Comparison of ENCODE assay signal across 13 cellular contexts in the genomic region with DNA sequence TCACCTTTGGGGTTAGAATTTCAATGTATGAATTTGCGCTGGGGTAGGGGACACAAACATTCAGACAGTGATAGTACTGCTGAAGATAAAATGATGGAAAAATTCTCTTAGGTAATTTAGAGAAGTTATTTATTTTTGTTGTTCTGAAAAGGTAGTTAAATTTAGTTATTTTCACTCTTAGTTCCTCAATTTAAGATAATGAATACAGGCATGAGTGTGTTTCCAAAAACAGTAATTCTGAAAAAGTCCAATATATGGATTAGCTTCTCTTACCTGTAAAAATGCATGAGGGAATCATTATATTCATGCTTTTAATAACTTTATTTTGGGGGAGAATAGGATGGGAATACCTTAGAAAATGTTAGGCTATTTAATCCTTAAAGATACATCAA.
A peak's percentile ranks its signal among the peaks of the same experiment; 100 is the strongest.
DNase-seq lines count a peak whose midpoint lies in the region; ATAC-seq and TF ChIP-seq lines count a peak whose summit lies in the region.
"Had no signal": no experiment of that assay in that cellular context is flagged by ENCODE, and none has a peak within 500 bp of the region (broad histone marks: within the 10 kb centered on the region; RNA-seq: fewer than 3 reads in every experiment).

No MANE protein-coding gene starts in this region.

- H3K36me3 ChIP-seq in mesodermal cell (ENCODE audit: control insufficient read depth, insufficient read depth, low read length) (peaks cover 36% of the 10 kb centered on the region), upper lobe of right lung (no peaks in the 10 kb centered on the region)
- H3K36me3 ChIP-seq: right atrium auricular region had no signal

- H3K4me1 ChIP-seq in mesodermal cell (ENCODE audit: control insufficient read depth, insufficient read depth, low read length, poor library complexity, severe bottlenecking) (peaks cover 36% of the 10 kb centered on the region), upper lobe of right lung (peaks cover 51% of the 10 kb centered on the region)

- DNase-seq in MCF 10A (ENCODE audit: unreplicated experiment) = no peak
- no peak for DNase-seq in upper lobe of right lung
- DNase-seq in activated CD8-positive, alpha-beta T cell treated with anti-CD3 and anti-CD28 coated beads, Interleukin-2, amount 10 ng/mL, durations not matched to agents 7 days and 5 days = no peak
- no peak for DNase-seq in activated CD4-positive, alpha-beta T cell treated with anti-CD3 and anti-CD28 coated beads, Interleukin-2, amount 10 ng/mL, durations not matched to agents 7 days and 5 days
- no peak for DNase-seq in HEK293T (ENCODE audit: extremely low spot score)
- DNase-seq: CD8-positive, alpha-beta memory T cell; NCI-H2227 treated with DMSO at 0.1 percent for 48 hours had no signal

- TF ChIP-seq CTCF in MCF 10A (IDR thresholded peaks at IDR 0.05; ENCODE audit: unreplicated experiment) (no peak), upper lobe of right lung (IDR thresholded peaks at IDR 0.05) (no peak)

- ATAC-seq in HG03066 (IDR thresholded peaks at IDR 0.05; ENCODE audit: low read depth, unreplicated experiment) (peak; percentile 2), upper lobe of right lung (no peak), GM21423 (IDR thresholded peaks at IDR 0.05; ENCODE audit: unreplicated experiment) (no peak)
- no peak for ATAC-seq in activated CD8-positive, alpha-beta T cell treated with anti-CD3 and anti-CD28 coated beads, Interleukin-2, amount 10 ng/mL, durations not matched to agents 7 days and 5 days

- H3K36me3 Mint-ChIP-seq in MCF 10A (ENCODE audit: insufficient read depth, unreplicated experiment) = peaks cover 16% of the 10 kb centered on the region
- H3K36me3 Mint-ChIP-seq in activated CD8-positive, alpha-beta T cell treated with anti-CD3 and anti-CD28 coated beads, Interleukin-2, amount 10 ng/mL, durations not matched to agents 7 days and 5 days (ENCODE audit: low read depth) = peaks cover 3% of the 10 kb centered on the region
- H3K36me3 Mint-ChIP-seq in activated CD4-positive, alpha-beta T cell treated with anti-CD3 and anti-CD28 coated beads, Interleukin-2, amount 10 ng/mL, durations not matched to agents 7 days and 5 days (ENCODE audit: low read depth) = no peaks in the 10 kb centered on the region

- peak overlapping the region; percentile 94 for H3K27ac ChIP-seq in mesodermal cell (ENCODE audit: low read depth, low read length, severe bottlenecking)
- peak overlapping the region; percentile 17 for H3K27ac ChIP-seq in upper lobe of right lung

- peaks cover 41% of the 10 kb centered on the region for H3K4me1 Mint-ChIP-seq in MCF 10A (ENCODE audit: insufficient read depth, unreplicated experiment)
- peaks cover 32% of the 10 kb centered on the region for H3K4me1 Mint-ChIP-seq in activated CD8-positive, alpha-beta T cell treated with anti-CD3 and anti-CD28 coated beads, Interleukin-2, amount 10 ng/mL, durations not matched to agents 7 days and 5 days (ENCODE audit: low read depth)
- H3K4me1 Mint-ChIP-seq in activated CD4-positive, alpha-beta T cell treated with anti-CD3 and anti-CD28 coated beads, Interleukin-2, amount 10 ng/mL, durations not matched to agents 7 days and 5 days = peaks cover 27% of the 10 kb centered on the region

- H3K4me3 ChIP-seq in mesodermal cell (ENCODE audit: extremely low read depth, insufficient read depth, low read length, poor library complexity, severe bottlenecking) (no peak overlapping the region), upper lobe of right lung (no peak overlapping the region)
- H3K4me3 ChIP-seq: right atrium auricular region had no signal

- no TSS peak for BruUV-seq in MCF 10A (replicated peaks; lab: Mats Ljungman, UMichigan)

- H3K9me3 ChIP-seq in mesodermal cell (ENCODE audit: control insufficient read depth, low read length) (peaks cover 9% of the 10 kb centered on the region), upper lobe of right lung (no peaks in the 10 kb centered on the region)
- H3K9me3 ChIP-seq: right atrium auricular region had no signal

- POLR2A ChIA-PET in MCF 10A (lab: Yijun Ruan, JAX) (interaction anchor here (6.1 to 13.1 kb wide), 4 partner anchors 10 to 55 kb away, joined by 46 to 139 read pairs (median 67); no protein-coding TSS in a partner anchor), HEK293T (lab: Yijun Ruan, JAX) (no interaction called here)
- POLR2A ChIA-PET in activated CD8-positive, alpha-beta T cell treated with anti-CD3 and anti-CD28 coated beads, Interleukin-2, amount 10 ng/mL, durations not matched to agents 7 days and 5 days (lab: Charles Lee) = no interaction called here
- POLR2A ChIA-PET in activated CD4-positive, alpha-beta T cell treated with anti-CD3 and anti-CD28 coated beads, Interleukin-2, amount 10 ng/mL, durations not matched to agents 7 days and 5 days (lab: Charles Lee) = no interaction called here

- intact Hi-C loops in MCF 10A (cut with micrococcal nuclease) (loop anchor here (10.0 kb wide), 1 partner anchor 192 kb away; no protein-coding TSS in a partner anchor), upper lobe of right lung (cut with DNase I) (no loop called here)

- 75 to 100% methylated on average over 1 of the region's 1 CpG for WGBS in mesodermal cell (ENCODE audit: insufficient coverage in 2 of 2), 2 experiments

- H3K27ac Mint-ChIP-seq in MCF 10A (ENCODE audit: low read depth, unreplicated experiment) = peak overlapping the region; percentile 79
- H3K27ac Mint-ChIP-seq in activated CD8-positive, alpha-beta T cell treated with anti-CD3 and anti-CD28 coated beads, Interleukin-2, amount 10 ng/mL, durations not matched to agents 7 days and 5 days = no peak overlapping the region
- no peak overlapping the region for H3K27ac Mint-ChIP-seq in activated CD4-positive, alpha-beta T cell treated with anti-CD3 and anti-CD28 coated beads, Interleukin-2, amount 10 ng/mL, durations not matched to agents 7 days and 5 days
- H3K27ac Mint-ChIP-seq: activated CD8-positive, alpha-beta T cell treated with anti-CD3 and anti-CD28 coated beads for 36 hours; CD8-positive, alpha-beta memory T cell; T-helper 2 cell treated with Interferon-gamma antibody and Interleukin-4, amounts not matched to agents 5 μg/mL and 100 μg/mL, for 36 hours had no signal

- no peaks in the 10 kb centered on the region for H3K27me3 ChIP-seq in upper lobe of right lung
- H3K27me3 ChIP-seq: right atrium auricular region had no signal

- no peak overlapping the region for H3K4me3 Mint-ChIP-seq in MCF 10A (ENCODE audit: unreplicated experiment)
- H3K4me3 Mint-ChIP-seq in activated CD8-positive, alpha-beta T cell treated with anti-CD3 and anti-CD28 coated beads, Interleukin-2, amount 10 ng/mL, durations not matched to agents 7 days and 5 days = no peak overlapping the region
- H3K4me3 Mint-ChIP-seq in activated CD4-positive, alpha-beta T cell treated with anti-CD3 and anti-CD28 coated beads, Interleukin-2, amount 10 ng/mL, durations not matched to agents 7 days and 5 days = no peak overlapping the region
- H3K4me3 Mint-ChIP-seq: activated CD8-positive, alpha-beta T cell treated with anti-CD3 and anti-CD28 coated beads for 36 hours; CD8-positive, alpha-beta memory T cell; T-helper 2 cell treated with Interferon-gamma antibody and Interleukin-4, amounts not matched to agents 5 μg/mL and 100 μg/mL, for 36 hours had no signal

- H3K9me3 Mint-ChIP-seq in MCF 10A (ENCODE audit: unreplicated experiment) = no peaks in the 10 kb centered on the region
- H3K9me3 Mint-ChIP-seq in activated CD8-positive, alpha-beta T cell treated with anti-CD3 and anti-CD28 coated beads, Interleukin-2, amount 10 ng/mL, durations not matched to agents 7 days and 5 days (ENCODE audit: insufficient read depth) = no peaks in the 10 kb centered on the region
- no peaks in the 10 kb centered on the region for H3K9me3 Mint-ChIP-seq in activated CD4-positive, alpha-beta T cell treated with anti-CD3 and anti-CD28 coated beads, Interleukin-2, amount 10 ng/mL, durations not matched to agents 7 days and 5 days
- H3K9me3 Mint-ChIP-seq: activated CD8-positive, alpha-beta T cell treated with anti-CD3 and anti-CD28 coated beads for 36 hours; CD8-positive, alpha-beta memory T cell; T-helper 2 cell treated with Interferon-gamma antibody and Interleukin-4, amounts not matched to agents 5 μg/mL and 100 μg/mL, for 36 hours had no signal

- CTCF ChIA-PET in MCF 10A (lab: Yijun Ruan, JAX) = interaction anchor here (0.9 to 1.8 kb wide), 3 partner anchors 9 to 58 kb away, joined by 3 to 8 read pairs (median 3); no protein-coding TSS in a partner anchor
- CTCF ChIA-PET in activated CD8-positive, alpha-beta T cell treated with anti-CD3 and anti-CD28 coated beads, Interleukin-2, amount 10 ng/mL, durations not matched to agents 7 days and 5 days (lab: Charles Lee) = no interaction called here
- CTCF ChIA-PET in activated CD4-positive, alpha-beta T cell treated with anti-CD3 and anti-CD28 coated beads, Interleukin-2, amount 10 ng/mL, durations not matched to agents 7 days and 5 days (lab: Charles Lee) = no interaction called here
- CTCF ChIA-PET in HEK293T (lab: Yijun Ruan, JAX) = no interaction called here

- no peaks in the 10 kb centered on the region for H3K27me3 Mint-ChIP-seq in MCF 10A (ENCODE audit: insufficient read depth, unreplicated experiment)
- H3K27me3 Mint-ChIP-seq in activated CD8-positive, alpha-beta T cell treated with anti-CD3 and anti-CD28 coated beads, Interleukin-2, amount 10 ng/mL, durations not matched to agents 7 days and 5 days (ENCODE audit: low read depth) = no peaks in the 10 kb centered on the region
- H3K27me3 Mint-ChIP-seq in activated CD4-positive, alpha-beta T cell treated with anti-CD3 and anti-CD28 coated beads, Interleukin-2, amount 10 ng/mL, durations not matched to agents 7 days and 5 days = no peaks in the 10 kb centered on the region
- H3K27me3 Mint-ChIP-seq: activated CD8-positive, alpha-beta T cell treated with anti-CD3 and anti-CD28 coated beads for 36 hours had no signal

TF ChIP-seq in HEK293T, 16 proteins besides CTCF, POLR2A, EP300 and RAD21:
- TF ChIP-seq ZNF384 (IDR thresholded peaks at IDR 0.05) (no peak), FOXA1 (IDR thresholded peaks at IDR 0.05) (no peak), FOXM1 (IDR thresholded peaks at IDR 0.05; ENCODE audit: borderline replicate concordance) (no peak), SP1 (IDR thresholded peaks at IDR 0.05) (no peak), FOXK2 (IDR thresholded peaks at IDR 0.05) (no peak)
TF ChIP-seq in HEK293T: peak in this region for 0.
